Comparison of ENCODE assay signal across 2 cellular contexts in the genomic region with DNA sequence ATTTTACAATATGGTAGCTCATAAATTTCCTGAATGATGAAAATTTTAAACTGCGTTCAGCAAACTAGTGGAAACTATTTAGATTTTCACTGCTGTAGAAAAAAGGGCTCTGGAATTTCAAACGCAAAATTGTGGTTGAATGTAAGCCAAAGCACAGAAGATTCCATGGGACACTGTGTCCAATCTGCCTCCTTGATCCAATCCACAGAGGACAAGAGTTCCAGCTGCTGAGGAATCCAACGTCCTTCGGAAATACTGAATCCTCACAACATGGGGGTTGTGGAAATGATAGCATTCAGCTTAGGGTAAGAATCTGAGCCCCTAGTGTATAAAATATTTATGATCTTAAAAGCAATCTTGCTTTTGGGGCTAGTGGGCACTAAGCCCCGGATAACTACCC.
TF ChIP-seq lines count a peak whose summit lies in the region.

No MANE protein-coding gene starts in this region.

TF ChIP-seq in liver, 16 proteins besides CTCF, POLR2A, EP300 and RAD21 (continued from another document):
- TF ChIP-seq, protein P1, sequence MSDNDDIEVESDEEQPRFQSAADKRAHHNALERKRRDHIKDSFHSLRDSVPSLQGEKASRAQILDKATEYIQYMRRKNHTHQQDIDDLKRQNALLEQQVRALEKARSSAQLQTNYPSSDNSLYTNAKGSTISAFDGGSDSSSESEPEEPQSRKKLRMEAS (IDR thresholded peaks at IDR 0.05) = no peak
- peak; percentile 38 for TF ChIP-seq NR2F2 (IDR thresholded peaks at IDR 0.05)
- no peak for TF ChIP-seq GABPA (IDR thresholded peaks at IDR 0.05 in 1 of 2, conservative IDR thresholded peaks at IDR 0.05 in 1 of 2)
- TF ChIP-seq SP1 (IDR thresholded peaks at IDR 0.05) = peak; percentile 29
- TF ChIP-seq YY1 (IDR thresholded peaks at IDR 0.05) = no peak
- TF ChIP-seq, protein P2, sequence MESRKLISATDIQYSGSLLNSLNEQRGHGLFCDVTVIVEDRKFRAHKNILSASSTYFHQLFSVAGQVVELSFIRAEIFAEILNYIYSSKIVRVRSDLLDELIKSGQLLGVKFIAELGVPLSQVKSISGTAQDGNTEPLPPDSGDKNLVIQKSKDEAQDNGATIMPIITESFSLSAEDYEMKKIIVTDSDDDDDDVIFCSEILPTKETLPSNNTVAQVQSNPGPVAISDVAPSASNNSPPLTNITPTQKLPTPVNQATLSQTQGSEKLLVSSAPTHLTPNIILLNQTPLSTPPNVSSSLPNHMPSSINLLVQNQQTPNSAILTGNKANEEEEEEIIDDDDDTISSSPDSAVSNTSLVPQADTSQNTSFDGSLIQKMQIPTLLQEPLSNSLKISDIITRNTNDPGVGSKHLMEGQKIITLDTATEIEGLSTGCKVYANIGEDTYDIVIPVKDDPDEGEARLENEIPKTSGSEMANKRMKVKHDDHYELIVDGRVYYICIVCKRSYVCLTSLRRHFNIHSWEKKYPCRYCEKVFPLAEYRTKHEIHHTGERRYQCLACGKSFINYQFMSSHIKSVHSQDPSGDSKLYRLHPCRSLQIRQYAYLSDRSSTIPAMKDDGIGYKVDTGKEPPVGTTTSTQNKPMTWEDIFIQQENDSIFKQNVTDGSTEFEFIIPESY (IDR thresholded peaks at IDR 0.05) = no peak

TF ChIP-seq in HepG2, 621 proteins besides CTCF, POLR2A, EP300 and RAD21:
- TF ChIP-seq ZNF615 (CRISPR knock-in tag; IDR thresholded peaks at IDR 0.05; ENCODE audit: borderline replicate concordance) = no peak
- TF ChIP-seq, protein P3, sequence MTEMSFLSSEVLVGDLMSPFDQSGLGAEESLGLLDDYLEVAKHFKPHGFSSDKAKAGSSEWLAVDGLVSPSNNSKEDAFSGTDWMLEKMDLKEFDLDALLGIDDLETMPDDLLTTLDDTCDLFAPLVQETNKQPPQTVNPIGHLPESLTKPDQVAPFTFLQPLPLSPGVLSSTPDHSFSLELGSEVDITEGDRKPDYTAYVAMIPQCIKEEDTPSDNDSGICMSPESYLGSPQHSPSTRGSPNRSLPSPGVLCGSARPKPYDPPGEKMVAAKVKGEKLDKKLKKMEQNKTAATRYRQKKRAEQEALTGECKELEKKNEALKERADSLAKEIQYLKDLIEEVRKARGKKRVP (CRISPR knock-in tag; IDR thresholded peaks at IDR 0.05) = no peak
- TF ChIP-seq, protein P4, sequence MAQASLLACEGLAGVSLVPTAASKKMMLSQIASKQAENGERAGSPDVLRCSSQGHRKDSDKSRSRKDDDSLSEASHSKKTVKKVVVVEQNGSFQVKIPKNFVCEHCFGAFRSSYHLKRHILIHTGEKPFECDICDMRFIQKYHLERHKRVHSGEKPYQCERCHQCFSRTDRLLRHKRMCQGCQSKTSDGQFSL (CRISPR knock-in tag; IDR thresholded peaks at IDR 0.05) = no peak
- TF ChIP-seq, protein P5, sequence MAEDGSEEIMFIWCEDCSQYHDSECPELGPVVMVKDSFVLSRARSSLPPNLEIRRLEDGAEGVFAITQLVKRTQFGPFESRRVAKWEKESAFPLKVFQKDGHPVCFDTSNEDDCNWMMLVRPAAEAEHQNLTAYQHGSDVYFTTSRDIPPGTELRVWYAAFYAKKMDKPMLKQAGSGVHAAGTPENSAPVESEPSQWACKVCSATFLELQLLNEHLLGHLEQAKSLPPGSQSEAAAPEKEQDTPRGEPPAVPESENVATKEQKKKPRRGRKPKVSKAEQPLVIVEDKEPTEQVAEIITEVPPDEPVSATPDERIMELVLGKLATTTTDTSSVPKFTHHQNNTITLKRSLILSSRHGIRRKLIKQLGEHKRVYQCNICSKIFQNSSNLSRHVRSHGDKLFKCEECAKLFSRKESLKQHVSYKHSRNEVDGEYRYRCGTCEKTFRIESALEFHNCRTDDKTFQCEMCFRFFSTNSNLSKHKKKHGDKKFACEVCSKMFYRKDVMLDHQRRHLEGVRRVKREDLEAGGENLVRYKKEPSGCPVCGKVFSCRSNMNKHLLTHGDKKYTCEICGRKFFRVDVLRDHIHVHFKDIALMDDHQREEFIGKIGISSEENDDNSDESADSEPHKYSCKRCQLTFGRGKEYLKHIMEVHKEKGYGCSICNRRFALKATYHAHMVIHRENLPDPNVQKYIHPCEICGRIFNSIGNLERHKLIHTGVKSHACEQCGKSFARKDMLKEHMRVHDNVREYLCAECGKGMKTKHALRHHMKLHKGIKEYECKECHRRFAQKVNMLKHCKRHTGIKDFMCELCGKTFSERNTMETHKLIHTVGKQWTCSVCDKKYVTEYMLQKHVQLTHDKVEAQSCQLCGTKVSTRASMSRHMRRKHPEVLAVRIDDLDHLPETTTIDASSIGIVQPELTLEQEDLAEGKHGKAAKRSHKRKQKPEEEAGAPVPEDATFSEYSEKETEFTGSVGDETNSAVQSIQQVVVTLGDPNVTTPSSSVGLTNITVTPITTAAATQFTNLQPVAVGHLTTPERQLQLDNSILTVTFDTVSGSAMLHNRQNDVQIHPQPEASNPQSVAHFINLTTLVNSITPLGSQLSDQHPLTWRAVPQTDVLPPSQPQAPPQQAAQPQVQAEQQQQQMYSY (CRISPR knock-in tag; IDR thresholded peaks at IDR 0.05) = no peak
- TF ChIP-seq CENPT (CRISPR knock-in tag; IDR thresholded peaks at IDR 0.05; ENCODE audit: low read depth) = no peak
- TF ChIP-seq HDAC1 (CRISPR knock-in tag; IDR thresholded peaks at IDR 0.05) = no peak
- no peak for TF ChIP-seq PCBP1 (IDR thresholded peaks at IDR 0.05; ENCODE audit: borderline replicate concordance, low read depth, low read length)
- TF ChIP-seq, protein P6, sequence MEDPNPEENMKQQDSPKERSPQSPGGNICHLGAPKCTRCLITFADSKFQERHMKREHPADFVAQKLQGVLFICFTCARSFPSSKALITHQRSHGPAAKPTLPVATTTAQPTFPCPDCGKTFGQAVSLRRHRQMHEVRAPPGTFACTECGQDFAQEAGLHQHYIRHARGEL (CRISPR knock-in tag; IDR thresholded peaks at IDR 0.05) = no peak
- no peak for TF ChIP-seq NFE2L2 (IDR thresholded peaks at IDR 0.05; ENCODE audit: low read length)
- TF ChIP-seq, protein P7, sequence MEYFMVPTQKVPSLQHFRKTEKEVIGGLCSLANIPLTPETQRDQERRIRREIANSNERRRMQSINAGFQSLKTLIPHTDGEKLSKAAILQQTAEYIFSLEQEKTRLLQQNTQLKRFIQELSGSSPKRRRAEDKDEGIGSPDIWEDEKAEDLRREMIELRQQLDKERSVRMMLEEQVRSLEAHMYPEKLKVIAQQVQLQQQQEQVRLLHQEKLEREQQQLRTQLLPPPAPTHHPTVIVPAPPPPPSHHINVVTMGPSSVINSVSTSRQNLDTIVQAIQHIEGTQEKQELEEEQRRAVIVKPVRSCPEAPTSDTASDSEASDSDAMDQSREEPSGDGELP (IDR thresholded peaks at IDR 0.05; ENCODE audit: borderline replicate concordance, low read depth) = no peak
- TF ChIP-seq ZIK1 (CRISPR knock-in tag; IDR thresholded peaks at IDR 0.05; ENCODE audit: borderline replicate concordance, low read depth) = no peak
- no peak for TF ChIP-seq KMT2B (CRISPR knock-in tag; IDR thresholded peaks at IDR 0.05)
- TF ChIP-seq ZBTB7B (CRISPR knock-in tag; IDR thresholded peaks at IDR 0.05) = no peak
- TF ChIP-seq PLRG1 (conservative IDR thresholded peaks at IDR 0.05) = no peak
- no peak for TF ChIP-seq TEAD2 (CRISPR knock-in tag; IDR thresholded peaks at IDR 0.05)
- no peak for TF ChIP-seq MTA1 (CRISPR knock-in tag; IDR thresholded peaks at IDR 0.05; ENCODE audit: borderline replicate concordance)
- TF ChIP-seq SMARCC2 (IDR thresholded peaks at IDR 0.05) = no peak
TF ChIP-seq in HepG2: peak in this region for 0.
